19 cellular contexts compared by ENCODE assay signal in genomic region chr12:597926-598568, GRCh38.
DNase-seq lines count a peak whose midpoint lies in the region; ATAC-seq, FAIRE-seq and TF ChIP-seq lines count a peak whose summit lies in the region.
"Had no signal": no experiment of that assay in that cellular context is flagged by ENCODE, and none has a peak within 500 bp of the region (broad histone marks: within the 10 kb centered on the region; RNA-seq: fewer than 3 reads in every experiment).

No MANE protein-coding gene starts in this region.

- no peak for DNase-seq in heart right ventricle
- DNase-seq in left ventricle myocardium inferior = no peak
- DNase-seq in MCF 10A (ENCODE audit: unreplicated experiment) = peak; percentile 92
- no peak for DNase-seq in kidney epithelial cell (ENCODE audit: low read depth)
- no peak for DNase-seq in small intestine
- no peak for DNase-seq in effector CD4-positive, alpha-beta T cell
- DNase-seq in GM10266 (ENCODE audit: extremely low spot score) = no peak
- DNase-seq in activated effector memory CD4-positive, alpha-beta T cell treated with anti-CD3 and anti-CD28 coated beads, Interleukin-2, amount 50 U/mL, for 16 hours = no peak
- DNase-seq: ACHN; activated naive CD8-positive, alpha-beta T cell treated with anti-CD3 and anti-CD28 coated beads for 36 hours; naive B cell; NCI-H1105 treated with DMSO at 0.1 percent for 48 hours; PC-3; stimulated activated CD4-positive, alpha-beta T cell treated with anti-CD3 and anti-CD28 coated beads, Interleukin-4, amount 100 ng/mL, for 24 hours; T-cell had no signal

- TF ChIP-seq CTCF in heart right ventricle (IDR thresholded peaks at IDR 0.05) = no peak
- TF ChIP-seq CTCF in left ventricle myocardium inferior (IDR thresholded peaks at IDR 0.05; ENCODE audit: borderline replicate concordance) = no peak
- no peak for TF ChIP-seq CTCF in MCF 10A (IDR thresholded peaks at IDR 0.05; ENCODE audit: unreplicated experiment)
- peak; percentile 8 for TF ChIP-seq CTCF in kidney epithelial cell (IDR thresholded peaks at IDR 0.05; ENCODE audit: insufficient read depth, low read length, poor library complexity, severe bottlenecking)
- no peak for TF ChIP-seq CTCF in GM10266 (IDR thresholded peaks at IDR 0.05; ENCODE audit: control insufficient read depth, insufficient read depth, low read depth, missing control alignments)

- no peaks in the 10 kb centered on the region for H3K27me3 Mint-ChIP-seq in MCF 10A (ENCODE audit: insufficient read depth, unreplicated experiment)
- H3K27me3 Mint-ChIP-seq: activated naive CD8-positive, alpha-beta T cell treated with anti-CD3 and anti-CD28 coated beads for 36 hours; IgD-negative memory B cell; T-cell had no signal

- peak overlapping the region; percentile 18 for H3K27ac Mint-ChIP-seq in MCF 10A (ENCODE audit: low read depth, unreplicated experiment)
- H3K27ac Mint-ChIP-seq: activated naive CD8-positive, alpha-beta T cell treated with anti-CD3 and anti-CD28 coated beads for 36 hours; IgD-negative memory B cell; naive B cell; T-cell had no signal

- H3K27me3 ChIP-seq in heart right ventricle = no peaks in the 10 kb centered on the region
- no peaks in the 10 kb centered on the region for H3K27me3 ChIP-seq in left ventricle myocardium inferior (ENCODE audit: low read depth)
- H3K27me3 ChIP-seq in kidney epithelial cell (ENCODE audit: control insufficient read depth, insufficient read depth, low read length) = no peaks in the 10 kb centered on the region
- H3K27me3 ChIP-seq in small intestine (ENCODE audit: control insufficient read depth in 2 of 2, insufficient read depth in 2 of 2, low read length in 2 of 2) = no peaks in the 10 kb centered on the region
- H3K27me3 ChIP-seq: cardiac muscle cell, upper lobe of left lung had no signal

- no peak for FAIRE-seq in small intestine (lab: Jason Lieb, UNC)

- peak overlapping the region; percentile 15 for H3K4me3 Mint-ChIP-seq in MCF 10A (ENCODE audit: unreplicated experiment)
- H3K4me3 Mint-ChIP-seq: activated naive CD8-positive, alpha-beta T cell treated with anti-CD3 and anti-CD28 coated beads for 36 hours; IgD-negative memory B cell; naive B cell; T-cell had no signal

- H3K36me3 ChIP-seq in heart right ventricle (no peaks in the 10 kb centered on the region), left ventricle myocardium inferior (no peaks in the 10 kb centered on the region), kidney epithelial cell (ENCODE audit: control insufficient read depth, insufficient read depth, low read length) (no peaks in the 10 kb centered on the region), small intestine (ENCODE audit: control insufficient read depth in 2 of 2, insufficient read depth in 2 of 2, low read length in 2 of 2) (no peaks in the 10 kb centered on the region)
- H3K36me3 ChIP-seq: cardiac muscle cell, upper lobe of left lung had no signal

- H3K4me3 ChIP-seq in heart right ventricle (no peak overlapping the region), left ventricle myocardium inferior (no peak overlapping the region), kidney epithelial cell (ENCODE audit: low read depth, low read length) (no peak overlapping the region), small intestine (ENCODE audit: low read depth in 1 of 2, low read length in 2 of 2) (no peak overlapping the region)
- H3K4me3 ChIP-seq: cardiac muscle cell, upper lobe of left lung had no signal

- peak overlapping the region in 4 of 10 donors; percentile 10 to 35 (median 26) for H3K27ac ChIP-seq in heart right ventricle
- no peak overlapping the region for H3K27ac ChIP-seq in left ventricle myocardium inferior (replicated peaks)
- H3K27ac ChIP-seq in small intestine (ENCODE audit: low read depth in 1 of 2, low read length in 1 of 2) = no peak overlapping the region
- H3K27ac ChIP-seq: cardiac muscle cell had no signal

- intact Hi-C loops in heart right ventricle (cut with DNase I) = no loop called here
- intact Hi-C loops in left ventricle myocardium inferior (cut with micrococcal nuclease) = no loop called here
- intact Hi-C loops in MCF 10A (cut with micrococcal nuclease) = no loop called here

- H3K9me3 Mint-ChIP-seq in MCF 10A (ENCODE audit: unreplicated experiment) = no peaks in the 10 kb centered on the region
- H3K9me3 Mint-ChIP-seq: activated naive CD8-positive, alpha-beta T cell treated with anti-CD3 and anti-CD28 coated beads for 36 hours; IgD-negative memory B cell; naive B cell; T-cell had no signal

- no peaks in the 10 kb centered on the region for H3K9me3 ChIP-seq in heart right ventricle
- H3K9me3 ChIP-seq in left ventricle myocardium inferior (replicated peaks) = no peaks in the 10 kb centered on the region
- H3K9me3 ChIP-seq in small intestine (ENCODE audit: control insufficient read depth, low read depth) = no peaks in the 10 kb centered on the region
- H3K9me3 ChIP-seq: upper lobe of left lung had no signal

- H3K36me3 Mint-ChIP-seq in MCF 10A (ENCODE audit: insufficient read depth, unreplicated experiment) = no peaks in the 10 kb centered on the region
- H3K36me3 Mint-ChIP-seq: activated naive CD8-positive, alpha-beta T cell treated with anti-CD3 and anti-CD28 coated beads for 36 hours; IgD-negative memory B cell; naive B cell; T-cell had no signal

- POLR2A ChIA-PET in MCF 10A (lab: Yijun Ruan, JAX) = interaction anchor here (0.6 to 5.9 kb wide), 23 partner anchors 9 to 1007 kb away, joined by 3 to 72 read pairs (median 5); partner anchors contain the start of genes NINJ2 and WNK1

- CTCF ChIA-PET in MCF 10A (lab: Yijun Ruan, JAX) = interaction anchor here (0.5 to 4.1 kb wide), 18 partner anchors 11 to 982 kb away, joined by 3 to 34 read pairs (median 4); partner anchors contain the start of gene WNK1

- ATAC-seq in heart right ventricle = peak in 6 of 8 donors; percentile 39 to 73 (median 52)
- ATAC-seq: activated CD4-positive, CD25-positive, alpha-beta regulatory T cell treated with anti-CD3 and anti-CD28 coated beads, Interleukin-2, amount 50 U/mL, for 24 hours; PC-3; T-cell had no signal

- BruUV-seq in MCF 10A (replicated peaks; lab: Mats Ljungman, UMichigan) = no TSS peak

- 44 to 46% methylated on average over 13 of the region's 13 CpGs for WGBS in heart right ventricle, 2 donors
- WGBS in small intestine, 3 donors = 68 to 74% (median 73%) methylated on average over 11 to 13 of the region's 13 CpGs

- peaks cover 20% of the 10 kb centered on the region for H3K4me1 Mint-ChIP-seq in MCF 10A (ENCODE audit: insufficient read depth, unreplicated experiment)
- H3K4me1 Mint-ChIP-seq: activated naive CD8-positive, alpha-beta T cell treated with anti-CD3 and anti-CD28 coated beads for 36 hours; T-cell had no signal

- H3K4me1 ChIP-seq in heart right ventricle (peaks cover 3 to 22% (median 11%) of the 10 kb centered on the region in 9 donors), left ventricle myocardium inferior (peaks cover 26% of the 10 kb centered on the region), small intestine (ENCODE audit: control insufficient read depth in 2 of 2, insufficient read depth in 1 of 2, low read depth in 1 of 2, low read length in 1 of 2) (no peaks in the 10 kb centered on the region)
